8 cellular contexts compared by ENCODE assay signal in the genomic region with DNA sequence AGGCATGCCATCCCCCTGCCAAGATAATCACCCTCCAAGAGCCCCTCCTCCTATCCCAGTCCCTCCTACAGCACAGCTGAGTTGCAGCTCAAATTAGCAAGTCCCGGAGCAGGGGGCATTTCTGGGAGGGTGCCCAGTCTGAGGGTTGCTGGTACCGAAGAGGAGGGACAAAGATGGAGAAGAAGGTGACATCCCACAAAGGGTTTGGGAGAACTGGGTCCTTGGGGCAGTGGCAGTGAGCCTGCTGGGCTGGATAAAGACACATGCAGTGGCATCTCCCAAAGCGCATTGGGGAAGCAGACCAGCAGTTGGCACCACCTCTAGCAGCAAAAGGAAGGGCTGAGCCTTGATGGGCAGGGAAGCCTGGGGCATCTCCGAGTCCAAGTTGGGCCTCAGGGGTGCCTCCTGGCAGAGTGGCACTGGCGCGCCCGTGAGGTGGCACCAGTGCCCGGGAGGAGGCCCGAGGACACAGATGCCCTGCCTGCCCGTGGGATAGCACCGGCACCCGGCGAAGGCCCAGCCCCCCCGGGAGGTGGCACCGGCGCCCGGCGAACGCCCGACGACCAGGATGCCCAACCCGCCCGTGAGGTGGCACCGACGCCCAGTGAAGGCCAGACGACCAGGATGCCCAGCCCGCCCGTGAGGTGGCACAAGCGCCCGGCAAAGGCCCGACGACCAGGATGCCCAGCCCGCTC. TPM values are rescaled to one million over a fixed set of nuclear protein-coding genes. Genes with fewer than 3 reads are reported as not detected.
DNase-seq lines count a peak whose midpoint lies in the region; ATAC-seq and TF ChIP-seq lines count a peak whose summit lies in the region.

No MANE protein-coding gene starts in this region.

- H3K36me3 ChIP-seq in SJSA1 (peaks cover 6% of the 10 kb centered on the region; the same call in 1 of the 2 replicates), thyroid gland (no peaks in the 10 kb centered on the region)

- H3K27ac ChIP-seq in SJSA1: peak overlapping the region; percentile 54
- peak overlapping the region in 54 of 59 donors; percentile 40 to 92 (median 82) for H3K27ac ChIP-seq in dorsolateral prefrontal cortex
- H3K27ac ChIP-seq in thyroid gland: peak overlapping the region; percentile 60 to 86 (median 75)

- DNase-seq in GM12864 (ENCODE audit: low read depth): no peak
- DNase-seq in SJSA1 (ENCODE audit: low read depth in 1 of 2, low spot score in 2 of 2): peak in 1 of 2 experiments; percentile 23
- DNase-seq in dorsolateral prefrontal cortex: peak in 9 of 10 donors; percentile 22 to 70 (median 43)
- DNase-seq in medulla oblongata (ENCODE audit: extremely low spot score): peak; percentile 11
- peak; percentile 55 to 64 for DNase-seq in thyroid gland
- DNase-seq in NCI-H2227 treated with DMSO at 0.1 percent for 48 hours (lab: John Stamatoyannopoulos, UW): no peak
- DNase-seq in OCI-M2 (lab: John Stamatoyannopoulos, UW; ENCODE audit: unreplicated experiment): no peak

- TF ChIP-seq POLR2A in thyroid gland (IDR thresholded peaks at IDR 0.05): no peak

- TF ChIP-seq CTCF in GM12864 (IDR thresholded peaks at IDR 0.05; ENCODE audit: low read depth, low read length, missing control alignments): no peak
- TF ChIP-seq CTCF in dorsolateral prefrontal cortex (IDR thresholded peaks at IDR 0.05 in 54 of 56, conservative IDR thresholded peaks at IDR 0.05 in 2 of 56; ENCODE audit: low read depth in 1 of 56, partially characterized antibody in 56 of 56): no peak
- TF ChIP-seq CTCF in thyroid gland (IDR thresholded peaks at IDR 0.05): no peak

- intact Hi-C loops in dorsolateral prefrontal cortex (cut with DNase I): loop anchor here (1.0 to 5.0 kb wide), 4 partner anchors 43 to 159 kb away; partner anchors contain the start of genes ATPAF2 (in 1 of the 2) and GID4 (in 1 of the 2)
- intact Hi-C loops in thyroid gland (cut with DNase I): loop anchor here (10.0 kb wide), 2 partner anchors 63 to 67 kb away; partner anchors contain the start of genes ATPAF2 and GID4

- no peak for ATAC-seq in HG02840 (IDR thresholded peaks at IDR 0.05; ENCODE audit: low FRiP score, unreplicated experiment)

- H3K27me3 ChIP-seq in SJSA1 (replicated peaks) (no peaks in the 10 kb centered on the region), dorsolateral prefrontal cortex (no peaks in the 10 kb centered on the region), thyroid gland (no peaks in the 10 kb centered on the region)

- H3K9me3 ChIP-seq in SJSA1 (replicated peaks) (no peaks in the 10 kb centered on the region), thyroid gland (no peaks in the 10 kb centered on the region)

- 3 to 5% methylated on average over 9 to 19 of the region's 33 CpGs for WGBS in thyroid gland, 2 donors

- peak overlapping the region; percentile 91 for H3K4me3 ChIP-seq in GM12864 (ENCODE audit: low read depth, low read length)
- peak overlapping the region; percentile 80 for H3K4me3 ChIP-seq in SJSA1
- peak overlapping the region; percentile 70 to 99 (median 95) for H3K4me3 ChIP-seq in dorsolateral prefrontal cortex
- H3K4me3 ChIP-seq in thyroid gland (replicated peaks in 1 of 3): peak overlapping the region; percentile 38 to 85 (median 79)

- H3K4me1 ChIP-seq in SJSA1 (replicated peaks): peaks cover 17% of the 10 kb centered on the region
- H3K4me1 ChIP-seq in thyroid gland: peaks cover 34% of the 10 kb centered on the region in 2 donors

RNA-seq across cellular contexts. Expression of gene TOM1L2, which starts 0.6 kb away (rescaled TPM):
- 32.0 and 36.4 TPM in 2 replicates for total RNA-seq in SJSA1 (2014; rRNA removed; shearing (Covaris generic))
- total RNA-seq in dorsolateral prefrontal cortex (100 to 1,000 TPM; 162 to 252 (median 211) TPM), thyroid gland (100 to 1,000 TPM; 138 to 881 (median 257) TPM)

RNA-seq across cellular contexts. Expression of gene DRC3, which starts 1.1 kb away (rescaled TPM):
- 1.8 TPM in 1 of 2 replicates, not detected in the other for total RNA-seq in SJSA1 (2014; rRNA removed; shearing (Covaris generic))
- total RNA-seq in dorsolateral prefrontal cortex (10 to 100 TPM in 3 of 120 experiments, 1 to 10 TPM in 117; 1.4 to 14.1 (median 5.3) TPM), thyroid gland (10 to 100 TPM; 18.5 to 28.7 (median 23.4) TPM)

Comparison
In these comparisons a context has a peak if more than half of its experiments do, and no peak if none do; other contexts are left out.
1. DNase-seq: peak in dorsolateral prefrontal cortex (9 of 10), medulla oblongata (single experiment) and thyroid gland (2 of 2); none in GM12864 (single experiment), NCI-H2227 treated with DMSO at 0.1 percent for 48 hours (single experiment) and OCI-M2 (single experiment).
2. Peak in every context shown above with its lines, with median percentiles within 50 percentile points of each other: H3K4me3 ChIP-seq and H3K27ac ChIP-seq.